In the genomic region with DNA sequence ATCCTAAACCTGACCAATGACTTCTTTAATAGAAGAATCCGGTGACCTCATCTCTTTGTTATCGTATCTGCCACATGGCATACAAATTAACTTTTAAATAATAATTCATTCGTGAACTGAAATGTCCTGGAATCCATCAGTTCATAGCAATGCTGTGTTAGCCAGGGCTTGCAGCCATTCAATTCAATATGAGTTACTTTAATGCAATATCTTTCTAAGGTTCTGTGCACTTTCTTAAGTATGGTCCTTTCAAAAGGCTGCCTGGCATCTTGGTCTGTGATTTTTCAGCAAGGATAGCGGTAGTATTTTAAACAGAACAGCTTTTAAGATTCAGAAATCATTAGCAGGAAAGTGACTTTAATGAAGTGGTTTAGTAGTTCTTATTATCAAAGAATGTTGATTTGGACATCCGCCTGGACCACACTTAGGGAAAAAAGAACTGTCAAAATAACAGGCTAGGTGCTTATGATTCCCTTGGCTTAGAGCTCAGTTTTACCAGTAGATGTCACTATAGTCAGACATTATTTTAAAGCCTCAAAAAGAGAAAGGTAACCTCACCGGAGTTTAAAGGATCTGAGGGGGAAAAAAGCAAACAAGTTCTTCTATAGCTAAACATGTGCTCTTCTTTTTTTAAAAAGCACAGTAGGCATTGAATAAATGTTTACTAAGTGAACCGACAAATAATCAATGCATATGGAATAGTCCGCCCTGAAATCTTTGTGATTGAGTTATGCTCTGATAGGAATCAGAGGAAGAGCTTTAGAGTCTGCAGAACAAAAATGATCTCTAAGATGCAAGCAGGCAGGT, we compare ENCODE assay signal across 1 cellular context.
TF ChIP-seq lines count a peak whose summit lies in the region.

No MANE protein-coding gene starts in this region.

TF ChIP-seq in SK-N-SH treated with all-trans-retinoic acid at 6 μM for 48 hours, 23 proteins besides CTCF, POLR2A, EP300 and RAD21 (continued from another document):
- TF ChIP-seq, protein P1, sequence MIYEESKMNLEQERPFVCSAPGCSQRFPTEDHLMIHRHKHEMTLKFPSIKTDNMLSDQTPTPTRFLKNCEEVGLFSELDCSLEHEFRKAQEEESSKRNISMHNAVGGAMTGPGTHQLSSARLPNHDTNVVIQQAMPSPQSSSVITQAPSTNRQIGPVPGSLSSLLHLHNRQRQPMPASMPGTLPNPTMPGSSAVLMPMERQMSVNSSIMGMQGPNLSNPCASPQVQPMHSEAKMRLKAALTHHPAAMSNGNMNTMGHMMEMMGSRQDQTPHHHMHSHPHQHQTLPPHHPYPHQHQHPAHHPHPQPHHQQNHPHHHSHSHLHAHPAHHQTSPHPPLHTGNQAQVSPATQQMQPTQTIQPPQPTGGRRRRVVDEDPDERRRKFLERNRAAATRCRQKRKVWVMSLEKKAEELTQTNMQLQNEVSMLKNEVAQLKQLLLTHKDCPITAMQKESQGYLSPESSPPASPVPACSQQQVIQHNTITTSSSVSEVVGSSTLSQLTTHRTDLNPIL (CRISPR knock-in tag; IDR thresholded peaks at IDR 0.05; ENCODE audit: low read depth): peak; percentile 91
- TF ChIP-seq, protein P2, sequence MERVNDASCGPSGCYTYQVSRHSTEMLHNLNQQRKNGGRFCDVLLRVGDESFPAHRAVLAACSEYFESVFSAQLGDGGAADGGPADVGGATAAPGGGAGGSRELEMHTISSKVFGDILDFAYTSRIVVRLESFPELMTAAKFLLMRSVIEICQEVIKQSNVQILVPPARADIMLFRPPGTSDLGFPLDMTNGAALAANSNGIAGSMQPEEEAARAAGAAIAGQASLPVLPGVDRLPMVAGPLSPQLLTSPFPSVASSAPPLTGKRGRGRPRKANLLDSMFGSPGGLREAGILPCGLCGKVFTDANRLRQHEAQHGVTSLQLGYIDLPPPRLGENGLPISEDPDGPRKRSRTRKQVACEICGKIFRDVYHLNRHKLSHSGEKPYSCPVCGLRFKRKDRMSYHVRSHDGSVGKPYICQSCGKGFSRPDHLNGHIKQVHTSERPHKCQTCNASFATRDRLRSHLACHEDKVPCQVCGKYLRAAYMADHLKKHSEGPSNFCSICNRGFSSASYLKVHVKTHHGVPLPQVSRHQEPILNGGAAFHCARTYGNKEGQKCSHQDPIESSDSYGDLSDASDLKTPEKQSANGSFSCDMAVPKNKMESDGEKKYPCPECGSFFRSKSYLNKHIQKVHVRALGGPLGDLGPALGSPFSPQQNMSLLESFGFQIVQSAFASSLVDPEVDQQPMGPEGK (CRISPR knock-in tag; IDR thresholded peaks at IDR 0.05; ENCODE audit: borderline replicate concordance): no peak
- TF ChIP-seq ZNF565 (CRISPR knock-in tag; conservative IDR thresholded peaks at IDR 0.05; ENCODE audit: low read depth): 0 out of 2 replicates have a peak, but pooled peaks have one; percentile 63
- no peak for TF ChIP-seq BACH2 (CRISPR knock-in tag; IDR thresholded peaks at IDR 0.05; ENCODE audit: borderline replicate concordance)
- no peak for TF ChIP-seq OSR1 (CRISPR knock-in tag; IDR thresholded peaks at IDR 0.05)
